12 cellular contexts compared by ENCODE assay signal in the genomic region with DNA sequence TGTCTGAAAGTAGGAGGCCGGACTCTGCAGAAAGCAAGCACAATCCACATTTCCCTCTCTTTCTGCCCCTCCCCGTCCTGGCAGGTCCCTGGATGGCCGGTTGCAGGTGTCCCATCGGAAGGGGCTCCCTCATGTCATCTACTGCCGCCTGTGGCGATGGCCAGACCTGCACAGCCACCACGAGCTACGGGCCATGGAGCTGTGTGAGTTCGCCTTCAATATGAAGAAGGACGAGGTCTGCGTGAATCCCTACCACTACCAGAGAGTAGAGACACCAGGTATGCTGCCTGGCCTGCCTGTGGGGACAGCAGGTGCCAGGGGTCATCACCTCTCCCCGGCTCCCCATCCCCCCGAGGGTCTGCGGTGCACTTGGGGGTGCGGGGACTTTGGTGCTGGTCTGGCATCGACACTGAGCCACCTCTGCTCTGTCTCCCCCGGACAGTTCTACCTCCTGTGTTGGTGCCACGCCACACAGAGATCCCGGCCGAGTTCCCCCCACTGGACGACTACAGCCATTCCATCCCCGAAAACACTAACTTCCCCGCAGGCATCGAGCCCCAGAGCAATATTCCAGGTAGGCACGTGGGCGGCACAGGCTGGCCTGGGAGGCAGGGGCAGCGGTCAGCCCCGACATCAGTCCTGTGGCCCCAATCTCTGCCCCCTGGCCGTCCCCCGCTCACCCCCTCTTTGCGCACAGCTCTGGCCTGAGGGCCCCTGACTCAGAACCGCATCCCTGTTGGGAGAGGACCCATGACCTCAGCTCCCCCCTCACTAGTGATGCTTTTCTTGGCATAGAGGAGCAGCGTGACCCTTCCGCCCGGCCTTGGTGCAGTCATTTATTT.
A peak's percentile ranks its signal among the peaks of the same experiment; 100 is the strongest.
DNase-seq lines count a peak whose midpoint lies in the region; ATAC-seq and TF ChIP-seq lines count a peak whose summit lies in the region.
"Had no signal": no experiment of that assay in that cellular context is flagged by ENCODE, and none has a peak within 500 bp of the region (broad histone marks: within the 10 kb centered on the region; RNA-seq: fewer than 3 reads in every experiment).

No MANE protein-coding gene starts in this region.

- no peak for DNase-seq in activated T-cell treated with anti-CD3 and anti-CD28 coated beads, Interleukin-2, amount 50 U/mL, for 24 hours
- DNase-seq in activated T-cell treated with anti-CD3 and anti-CD28 coated beads, Interleukin-2, amount 50 U/mL, for 4 hours = no peak
- peak; percentile 31 for DNase-seq in endothelial cell (ENCODE audit: low spot score)
- DNase-seq in lower lobe of right lung = no peak
- peak; percentile 59 for DNase-seq in thyroid gland
- DNase-seq in kidney tubule cell (ENCODE audit: low spot score) = no peak
- no peak for DNase-seq in LoVo (ENCODE audit: low spot score)
- DNase-seq in NCI-H446 treated with DMSO at 0.1 percent for 48 hours (lab: John Stamatoyannopoulos, UW) = no peak
- DNase-seq: ACHN, NCI-H1048, retina had no signal

- TF ChIP-seq POLR2A in thyroid gland (IDR thresholded peaks at IDR 0.05) = no peak

- H3K27me3 ChIP-seq in lower lobe of right lung (ENCODE audit: low read depth) (no peaks in the 10 kb centered on the region), thyroid gland (no peaks in the 10 kb centered on the region)

- H3K9me3 ChIP-seq in lower lobe of right lung (no peaks in the 10 kb centered on the region), thyroid gland (no peaks in the 10 kb centered on the region)

- peaks cover 43% of the 10 kb centered on the region for H3K36me3 ChIP-seq in lower lobe of right lung
- H3K36me3 ChIP-seq in thyroid gland = peaks cover 7 to 34% of the 10 kb centered on the region in 2 donors

- 87 to 96% methylated on average over 14 to 21 of the region's 35 CpGs for WGBS in thyroid gland, 2 donors

- H3K27ac Mint-ChIP-seq in activated T-cell treated with anti-CD3 and anti-CD28 coated beads, Interleukin-2, amount 50 U/mL, for 24 hours = peak overlapping the region; percentile 63
- H3K27ac Mint-ChIP-seq in endothelial cell (ENCODE audit: unreplicated experiment) = no peak overlapping the region

- ATAC-seq in activated T-cell treated with anti-CD3 and anti-CD28 coated beads, Interleukin-2, amount 50 U/mL, for 4 hours = no peak
- ATAC-seq in lower lobe of right lung = peak; percentile 26 to 58
- ATAC-seq: left lobe of liver had no signal

- no peak overlapping the region for H3K4me3 Mint-ChIP-seq in activated T-cell treated with anti-CD3 and anti-CD28 coated beads, Interleukin-2, amount 50 U/mL, for 24 hours
- no peak overlapping the region for H3K4me3 Mint-ChIP-seq in activated T-cell treated with anti-CD3 and anti-CD28 coated beads, Interleukin-2, amount 50 U/mL, for 4 hours
- H3K4me3 Mint-ChIP-seq in endothelial cell (ENCODE audit: unreplicated experiment) = no peak overlapping the region

- H3K27me3 Mint-ChIP-seq in activated T-cell treated with anti-CD3 and anti-CD28 coated beads, Interleukin-2, amount 50 U/mL, for 24 hours = no peaks in the 10 kb centered on the region
- no peaks in the 10 kb centered on the region for H3K27me3 Mint-ChIP-seq in activated T-cell treated with anti-CD3 and anti-CD28 coated beads, Interleukin-2, amount 50 U/mL, for 4 hours (ENCODE audit: low read depth)
- H3K27me3 Mint-ChIP-seq in endothelial cell (ENCODE audit: unreplicated experiment) = peaks cover 6% of the 10 kb centered on the region

- H3K36me3 Mint-ChIP-seq in activated T-cell treated with anti-CD3 and anti-CD28 coated beads, Interleukin-2, amount 50 U/mL, for 24 hours (ENCODE audit: low read depth) = peaks cover 54% of the 10 kb centered on the region
- peaks cover 20% of the 10 kb centered on the region for H3K36me3 Mint-ChIP-seq in activated T-cell treated with anti-CD3 and anti-CD28 coated beads, Interleukin-2, amount 50 U/mL, for 4 hours (ENCODE audit: insufficient read depth)
- peaks cover 6% of the 10 kb centered on the region for H3K36me3 Mint-ChIP-seq in endothelial cell (ENCODE audit: low read depth, unreplicated experiment)

- TF ChIP-seq CTCF in endothelial cell (IDR thresholded peaks at IDR 0.05; ENCODE audit: unreplicated experiment) (no peak), lower lobe of right lung (IDR thresholded peaks at IDR 0.05) (no peak), thyroid gland (IDR thresholded peaks at IDR 0.05) (peak in 3 of 6 experiments; percentile 13 to 34 (median 29))

- H3K4me3 ChIP-seq in lower lobe of right lung (no peak overlapping the region), thyroid gland (replicated peaks in 1 of 3) (no peak overlapping the region)

- peak overlapping the region; percentile 3 for H3K27ac ChIP-seq in lower lobe of right lung
- peak overlapping the region; percentile 58 to 79 (median 67) for H3K27ac ChIP-seq in thyroid gland

- H3K4me1 ChIP-seq in lower lobe of right lung (peaks cover 29% of the 10 kb centered on the region), thyroid gland (peaks cover 33 to 41% of the 10 kb centered on the region in 2 donors)

- intact Hi-C loops in lower lobe of right lung (cut with DNase I) = no loop called here
- intact Hi-C loops in thyroid gland (cut with DNase I) = no loop called here

- H3K4me1 Mint-ChIP-seq in activated T-cell treated with anti-CD3 and anti-CD28 coated beads, Interleukin-2, amount 50 U/mL, for 24 hours (ENCODE audit: low read depth) = peaks cover 19% of the 10 kb centered on the region
- peaks cover 26% of the 10 kb centered on the region for H3K4me1 Mint-ChIP-seq in activated T-cell treated with anti-CD3 and anti-CD28 coated beads, Interleukin-2, amount 50 U/mL, for 4 hours (ENCODE audit: low read depth)
- H3K4me1 Mint-ChIP-seq in endothelial cell (ENCODE audit: unreplicated experiment) = peaks cover 4% of the 10 kb centered on the region

- no peaks in the 10 kb centered on the region for H3K9me3 Mint-ChIP-seq in activated T-cell treated with anti-CD3 and anti-CD28 coated beads, Interleukin-2, amount 50 U/mL, for 24 hours
- H3K9me3 Mint-ChIP-seq in activated T-cell treated with anti-CD3 and anti-CD28 coated beads, Interleukin-2, amount 50 U/mL, for 4 hours = no peaks in the 10 kb centered on the region
- H3K9me3 Mint-ChIP-seq in endothelial cell (ENCODE audit: unreplicated experiment) = no peaks in the 10 kb centered on the region

Comparison
In these comparisons a context has a peak if more than half of its experiments do, and no peak if none do; other contexts are left out.
1. DNase-seq: peak in endothelial cell (single experiment) and thyroid gland (2 of 2); none in activated T-cell treated with anti-CD3 and anti-CD28 coated beads, Interleukin-2, amount 50 U/mL, for 24 hours (single experiment), activated T-cell treated with anti-CD3 and anti-CD28 coated beads, Interleukin-2, amount 50 U/mL, for 4 hours (single experiment), lower lobe of right lung (single experiment), kidney tubule cell (single experiment), LoVo (single experiment) and NCI-H446 treated with DMSO at 0.1 percent for 48 hours (single experiment).
2. ATAC-seq: peak in lower lobe of right lung (2 of 2); none in activated T-cell treated with anti-CD3 and anti-CD28 coated beads, Interleukin-2, amount 50 U/mL, for 4 hours (0 of 2).